13 cellular contexts compared by ENCODE assay signal in genomic region chrX:13899607-13900006, GRCh38.
DNase-seq lines count a peak whose midpoint lies in the region; ATAC-seq, FAIRE-seq and TF ChIP-seq lines count a peak whose summit lies in the region.
"Had no signal": no experiment of that assay in that cellular context is flagged by ENCODE, and none has a peak within 500 bp of the region (broad histone marks: within the 10 kb centered on the region; RNA-seq: fewer than 3 reads in every experiment).

No MANE protein-coding gene starts in this region.

- DNase-seq in EH (ENCODE audit: low read depth) (peak; percentile 34), NCI-H226 (peak; percentile 70), dermis microvascular lymphatic vessel endothelial cell (ENCODE audit: low read depth in 2 of 2) (peak; percentile 1 to 4), osteocyte (ENCODE audit: extremely low spot score, unreplicated experiment) (no peak), HepG2 (ENCODE audit: low spot score) (no peak), HuH-7 (ENCODE audit: low spot score) (no peak), smooth muscle cell (lab: John Stamatoyannopoulos, UW; ENCODE audit: unreplicated experiment) (no peak)
- DNase-seq in stimulated activated CD4-positive, alpha-beta T cell treated with anti-CD3 and anti-CD28 coated beads, Interleukin-15, amount 100 ng/mL, for 24 hours, result no peak
- DNase-seq: activated CD8-positive, alpha-beta memory T cell treated with anti-CD3 and anti-CD28 coated beads, Interleukin-2, amount 10 ng/mL, durations not matched to agents 7 days and 5 days had no signal

- H3K79me2 ChIP-seq in HepG2 (ENCODE audit: insufficient read depth, low read length), result no peaks in the 10 kb centered on the region
- no peaks in the 10 kb centered on the region for H3K79me2 ChIP-seq in smooth muscle cell (ENCODE audit: low read depth)

- 43% methylated on average over 5 of the region's 6 CpGs for WGBS in HepG2 (ENCODE audit: low lambda C conversion rate)
- 69% methylated on average over 6 of the region's 6 CpGs for WGBS in smooth muscle cell (ENCODE audit: low lambda C conversion rate)

- peaks cover 8% of the 10 kb centered on the region for H3K9me3 Mint-ChIP-seq in osteocyte (ENCODE audit: unreplicated experiment)
- H3K9me3 Mint-ChIP-seq: dendritic cell treated with granulocyte-macrophage colony-stimulating factor and Interleukin-4, amounts not matched to agents 40 ng/mL and 50 ng/mL, for 4 days had no signal

- no peak overlapping the region for H3K4me3 ChIP-seq in HepG2 (replicated peaks in 1 of 3; ENCODE audit: insufficient read depth in 1 of 3, low read depth in 2 of 3, low read length in 3 of 3)
- H3K4me3 ChIP-seq in smooth muscle cell, result no peak overlapping the region
- H3K4me3 ChIP-seq: K562, tibial nerve had no signal

- H3K27ac Mint-ChIP-seq in osteocyte (ENCODE audit: unreplicated experiment), result peak overlapping the region; percentile 71
- H3K27ac Mint-ChIP-seq: activated CD8-positive, alpha-beta memory T cell treated with anti-CD3 and anti-CD28 coated beads, Interleukin-2, amount 10 ng/mL, durations not matched to agents 7 days and 5 days; dendritic cell treated with granulocyte-macrophage colony-stimulating factor and Interleukin-4, amounts not matched to agents 40 ng/mL and 50 ng/mL, for 4 days had no signal

- H3K4me1 ChIP-seq in HepG2 (ENCODE audit: insufficient read depth, low read length) (no peaks in the 10 kb centered on the region), smooth muscle cell (ENCODE audit: low read depth) (no peaks in the 10 kb centered on the region)

- H2AFZ ChIP-seq in HepG2 (ENCODE audit: low read length) (no peak overlapping the region), smooth muscle cell (ENCODE audit: low read depth) (no peak overlapping the region)

- no peaks in the 10 kb centered on the region for H3K27me3 ChIP-seq in HepG2 (ENCODE audit: control insufficient read depth in 1 of 2, insufficient read depth in 2 of 2, low read length in 2 of 2)
- no peaks in the 10 kb centered on the region for H3K27me3 ChIP-seq in smooth muscle cell (ENCODE audit: low read depth)

- H3K27ac ChIP-seq in HepG2 (ENCODE audit: extremely low read length, insufficient read depth, low read length) (no peak overlapping the region), smooth muscle cell (ENCODE audit: low read depth) (no peak overlapping the region)

- CTCF ChIA-PET in HepG2 (lab: Yijun Ruan, JAX; ENCODE audit: low intra/inter-chr PET ratio, low total read pairs), result no interaction called here

- H3K9me3 ChIP-seq in HepG2 (ENCODE audit: low read length), result no peaks in the 10 kb centered on the region
- H3K9me3 ChIP-seq in smooth muscle cell (replicated peaks; ENCODE audit: low read depth), result no peaks in the 10 kb centered on the region
- H3K9me3 ChIP-seq: tibial nerve had no signal

- TF ChIP-seq POLR2A in HepG2 (IDR thresholded peaks at IDR 0.05; ENCODE audit: insufficient read depth in 1 of 2, low read depth in 2 of 2, low read length in 2 of 2), result no peak

- BruUV-seq in HepG2 (replicated peaks; lab: Mats Ljungman, UMichigan), result no TSS peak

- in situ Hi-C loops in HepG2 (cut with HindIII; ENCODE audit: extremely low pct_ligation_motif_present, low pct_unique_long_range_greater_than_20kb), result no loop called here

- no peak for FAIRE-seq in HepG2 (lab: Jason Lieb, UNC)
- FAIRE-seq: K562 had no signal

- intact Hi-C loops in HepG2 (cut with micrococcal nuclease; ENCODE audit: unreplicated experiment), result no loop called here

- no peaks in the 10 kb centered on the region for H3K36me3 Mint-ChIP-seq in osteocyte (ENCODE audit: unreplicated experiment)
- H3K36me3 Mint-ChIP-seq: activated CD8-positive, alpha-beta memory T cell treated with anti-CD3 and anti-CD28 coated beads, Interleukin-2, amount 10 ng/mL, durations not matched to agents 7 days and 5 days had no signal

- no peaks in the 10 kb centered on the region for H3K27me3 Mint-ChIP-seq in osteocyte (ENCODE audit: unreplicated experiment)
- H3K27me3 Mint-ChIP-seq: activated CD8-positive, alpha-beta memory T cell treated with anti-CD3 and anti-CD28 coated beads, Interleukin-2, amount 10 ng/mL, durations not matched to agents 7 days and 5 days; dendritic cell treated with granulocyte-macrophage colony-stimulating factor and Interleukin-4, amounts not matched to agents 40 ng/mL and 50 ng/mL, for 4 days had no signal

- H3K4me3 Mint-ChIP-seq in osteocyte (ENCODE audit: unreplicated experiment), result peak overlapping the region; percentile 1
- H3K4me3 Mint-ChIP-seq: activated CD8-positive, alpha-beta memory T cell treated with anti-CD3 and anti-CD28 coated beads, Interleukin-2, amount 10 ng/mL, durations not matched to agents 7 days and 5 days; dendritic cell treated with granulocyte-macrophage colony-stimulating factor and Interleukin-4, amounts not matched to agents 40 ng/mL and 50 ng/mL, for 4 days had no signal

- TF ChIP-seq CTCF in osteocyte (IDR thresholded peaks at IDR 0.05) (no peak), HepG2 (CRISPR knock-in tag; IDR thresholded peaks at IDR 0.05) (no peak), smooth muscle cell (IDR thresholded peaks at IDR 0.05; ENCODE audit: borderline replicate concordance, insufficient read depth, poor library complexity, severe bottlenecking) (no peak)

- no peaks in the 10 kb centered on the region for H4K20me1 ChIP-seq in HepG2 (ENCODE audit: insufficient read depth, low read length)
- H4K20me1 ChIP-seq in smooth muscle cell (ENCODE audit: low read depth), result no peaks in the 10 kb centered on the region

- H3K9ac ChIP-seq in HepG2 (ENCODE audit: insufficient read depth, low read depth, low read length), result no peak overlapping the region
- no peak overlapping the region for H3K9ac ChIP-seq in smooth muscle cell (ENCODE audit: low read depth)

- H3K36me3 ChIP-seq in HepG2 (replicated peaks in 1 of 2; ENCODE audit: control insufficient read depth in 1 of 2, insufficient read depth in 2 of 2, low read length in 2 of 2) (no peaks in the 10 kb centered on the region), smooth muscle cell (ENCODE audit: low read depth) (no peaks in the 10 kb centered on the region)
- H3K36me3 ChIP-seq: tibial nerve had no signal

- H3F3A ChIP-seq in smooth muscle cell (ENCODE audit: low read depth), result no peaks in the 10 kb centered on the region

- TF ChIP-seq EP300 in HepG2 (IDR thresholded peaks at IDR 0.05; ENCODE audit: low read depth in 2 of 2, low read length in 2 of 2), result no peak
- TF ChIP-seq EP300 in HepG2 (CRISPR knock-in tag; IDR thresholded peaks at IDR 0.05; ENCODE audit: borderline replicate concordance), result no peak

- peaks cover 19% of the 10 kb centered on the region for H3K4me1 Mint-ChIP-seq in osteocyte (ENCODE audit: unreplicated experiment)
- H3K4me1 Mint-ChIP-seq: activated CD8-positive, alpha-beta memory T cell treated with anti-CD3 and anti-CD28 coated beads, Interleukin-2, amount 10 ng/mL, durations not matched to agents 7 days and 5 days had no signal

- POLR2A ChIA-PET in HepG2 (lab: Yijun Ruan, JAX), result no interaction called here

- TF ChIP-seq RAD21 in HepG2 (CRISPR knock-in tag; IDR thresholded peaks at IDR 0.05), result no peak

- ATAC-seq in HepG2, result no peak
- ATAC-seq: activated CD8-positive, alpha-beta memory T cell treated with anti-CD3 and anti-CD28 coated beads, Interleukin-2, amount 10 ng/mL, durations not matched to agents 7 days and 5 days; K562; Right ventricle myocardium inferior had no signal

- H3K4me2 ChIP-seq in HepG2 (ENCODE audit: low read depth, low read length) (no peak overlapping the region), smooth muscle cell (no peak overlapping the region)

Comparison
In these comparisons a context has a peak if more than half of its experiments do, and no peak if none do; other contexts are left out.
1. DNase-seq: peak in EH (single experiment), NCI-H226 (single experiment) and dermis microvascular lymphatic vessel endothelial cell (2 of 2); none in osteocyte (single experiment), HepG2 (single experiment), HuH-7 (single experiment), stimulated activated CD4-positive, alpha-beta T cell treated with anti-CD3 and anti-CD28 coated beads, Interleukin-15, amount 100 ng/mL, for 24 hours (single experiment) and smooth muscle cell (single experiment).